25 cellular contexts compared by ENCODE assay signal in genomic region chr22:42829311-42829710, GRCh38. TPM values are rescaled to one million over a fixed set of nuclear protein-coding genes. Genes with fewer than 3 reads are reported as not detected.
DNase-seq lines count a peak whose midpoint lies in the region; ATAC-seq, FAIRE-seq and TF ChIP-seq lines count a peak whose summit lies in the region.
"Had no signal": no experiment of that assay in that cellular context is flagged by ENCODE, and none has a peak within 500 bp of the region (broad histone marks: within the 10 kb centered on the region; RNA-seq: fewer than 3 reads in every experiment).

No MANE protein-coding gene starts in this region.

- no peak for DNase-seq in activated T-cell treated with anti-CD3 and anti-CD28 coated beads, Interleukin-2, amount 50 U/mL, for 72 hours
- DNase-seq in activated T-cell treated with anti-CD3 and anti-CD28 coated beads, Interleukin-2, amount 50 U/mL, for 1 hour, result no peak
- no peak for DNase-seq in GM12891 (ENCODE audit: insufficient read length, low spot score)
- DNase-seq in activated naive CD8-positive, alpha-beta T cell treated with anti-CD3 and anti-CD28 coated beads, Interleukin-2, amount 50 U/mL, for 24 hours, result no peak
- no peak for DNase-seq in natural killer cell
- DNase-seq in H7, result no peak
- DNase-seq in activated CD4-positive, CD25-positive, alpha-beta regulatory T cell treated with anti-CD3 and anti-CD28 coated beads, Interleukin-2, amount 50 U/mL, for 72 hours, result no peak
- no peak for DNase-seq in UCSD-AML1 (lab: John Stamatoyannopoulos, UW; ENCODE audit: unreplicated experiment)
- DNase-seq: EL, GF-D8, GOT3, IMR-90, Karpas-422, MV-4-11, NCI-H1105 treated with DMSO at 0.1 percent for 48 hours, NCI-H2029 treated with DMSO at 0.1 percent for 48 hours, NCI-H2171 treated with DMSO at 0.1 percent for 48 hours, NCI-H524 treated with DMSO at 0.1 percent for 48 hours, NCI-H82, Peyer's patch, SJCRH30 had no signal

- H3K36me3 Mint-ChIP-seq in activated T-cell treated with anti-CD3 and anti-CD28 coated beads, Interleukin-2, amount 50 U/mL, for 72 hours (ENCODE audit: insufficient read depth in 2 of 2), result peaks cover 2% of the 10 kb centered on the region in 2 donors
- H3K36me3 Mint-ChIP-seq in activated naive CD8-positive, alpha-beta T cell treated with anti-CD3 and anti-CD28 coated beads, Interleukin-2, amount 50 U/mL, for 24 hours (ENCODE audit: low read depth), result peaks cover 21% of the 10 kb centered on the region
- peaks cover 13% of the 10 kb centered on the region for H3K36me3 Mint-ChIP-seq in natural killer cell

- intact Hi-C loops in natural killer cell (cut with micrococcal nuclease), result loop anchor here (2.0 to 10.0 kb wide), 2 partner anchors 27 to 165 kb away; partner anchors contain the start of gene ARFGAP3

- H3K36me3 ChIP-seq in H7 (replicated peaks; ENCODE audit: control insufficient read depth, insufficient read depth, low read length), result peaks cover 6% of the 10 kb centered on the region

- no peaks in the 10 kb centered on the region for H3K27me3 Mint-ChIP-seq in activated T-cell treated with anti-CD3 and anti-CD28 coated beads, Interleukin-2, amount 50 U/mL, for 72 hours (ENCODE audit: low read depth)
- no peaks in the 10 kb centered on the region for H3K27me3 Mint-ChIP-seq in activated naive CD8-positive, alpha-beta T cell treated with anti-CD3 and anti-CD28 coated beads, Interleukin-2, amount 50 U/mL, for 24 hours
- H3K27me3 Mint-ChIP-seq in natural killer cell (ENCODE audit: low read depth in 2 of 2), result no peaks in the 10 kb centered on the region

- H3K9me3 Mint-ChIP-seq in activated T-cell treated with anti-CD3 and anti-CD28 coated beads, Interleukin-2, amount 50 U/mL, for 72 hours, result no peaks in the 10 kb centered on the region
- no peaks in the 10 kb centered on the region for H3K9me3 Mint-ChIP-seq in activated naive CD8-positive, alpha-beta T cell treated with anti-CD3 and anti-CD28 coated beads, Interleukin-2, amount 50 U/mL, for 24 hours
- H3K9me3 Mint-ChIP-seq in natural killer cell, result no peaks in the 10 kb centered on the region
- H3K9me3 Mint-ChIP-seq: CD14-positive monocyte had no signal

- peak overlapping the region; percentile 50 for H3K27ac Mint-ChIP-seq in activated T-cell treated with anti-CD3 and anti-CD28 coated beads, Interleukin-2, amount 50 U/mL, for 72 hours
- no peak overlapping the region for H3K27ac Mint-ChIP-seq in activated naive CD8-positive, alpha-beta T cell treated with anti-CD3 and anti-CD28 coated beads, Interleukin-2, amount 50 U/mL, for 24 hours
- H3K27ac Mint-ChIP-seq in natural killer cell, result peak overlapping the region; percentile 79 to 82

- H3K4me3 ChIP-seq in H7 (ENCODE audit: insufficient read depth, low read depth, low read length), result no peak overlapping the region
- H3K4me3 ChIP-seq: Peyer's patch, SJCRH30 had no signal

- no peak for TF ChIP-seq POLR2A in GM12891 (IDR thresholded peaks at IDR 0.05; ENCODE audit: low read depth, low read length)

- no peaks in the 10 kb centered on the region for H3K27me3 ChIP-seq in H7 (ENCODE audit: control insufficient read depth, insufficient read depth, low read length)
- H3K27me3 ChIP-seq: Peyer's patch, SJCRH30 had no signal

- no peak overlapping the region for H3K4me3 Mint-ChIP-seq in activated T-cell treated with anti-CD3 and anti-CD28 coated beads, Interleukin-2, amount 50 U/mL, for 72 hours
- peak overlapping the region; percentile 15 for H3K4me3 Mint-ChIP-seq in activated naive CD8-positive, alpha-beta T cell treated with anti-CD3 and anti-CD28 coated beads, Interleukin-2, amount 50 U/mL, for 24 hours
- peak overlapping the region; percentile 55 for H3K4me3 Mint-ChIP-seq in natural killer cell
- H3K4me3 Mint-ChIP-seq: CD14-positive monocyte had no signal

- no peak for TF ChIP-seq CTCF in natural killer cell (IDR thresholded peaks at IDR 0.05)

- peak; percentile 51 for FAIRE-seq in GM12891 (lab: Jason Lieb, UNC)
- FAIRE-seq: A204.1, HTR-8/SVneo had no signal

- H3K4me1 Mint-ChIP-seq in activated T-cell treated with anti-CD3 and anti-CD28 coated beads, Interleukin-2, amount 50 U/mL, for 72 hours (ENCODE audit: low read depth), result peaks cover 5% of the 10 kb centered on the region
- H3K4me1 Mint-ChIP-seq in activated naive CD8-positive, alpha-beta T cell treated with anti-CD3 and anti-CD28 coated beads, Interleukin-2, amount 50 U/mL, for 24 hours, result peaks cover 10% of the 10 kb centered on the region
- peaks cover 15 to 19% of the 10 kb centered on the region in 2 donors for H3K4me1 Mint-ChIP-seq in natural killer cell
- H3K4me1 Mint-ChIP-seq: CD14-positive monocyte had no signal

- no peak for ATAC-seq in activated T-cell treated with anti-CD3 and anti-CD28 coated beads, Interleukin-2, amount 50 U/mL, for 72 hours (replicated peaks in 1 of 2)
- ATAC-seq in activated naive CD8-positive, alpha-beta T cell treated with anti-CD3 and anti-CD28 coated beads, Interleukin-2, amount 50 U/mL, for 24 hours, result no peak
- no peak for ATAC-seq in natural killer cell
- ATAC-seq: HCT116 had no signal

TF ChIP-seq in GM12891, 5 proteins besides CTCF, POLR2A, EP300 and RAD21:
- no peak for TF ChIP-seq POLR2AphosphoS5 (IDR thresholded peaks at IDR 0.05; ENCODE audit: low read depth, low read length)

RNA-seq across cellular contexts. Expression of gene ARFGAP3, which starts 27.8 kb away (rescaled TPM):
- total RNA-seq in activated T-cell treated with anti-CD3 and anti-CD28 coated beads, Interleukin-2, amount 50 U/mL, for 72 hours, result 10 to 100 TPM; 38.0 to 46.3 TPM
- 31.4 TPM for polyA plus RNA-seq in GM12891 (2012; ENCODE audit: low read depth, missing spikeins)
- 10 to 100 TPM; 46.3 to 58.0 (median 53.8) TPM for total RNA-seq in natural killer cell
- total RNA-seq in H7 (2014; rRNA removed; shearing (Covaris generic)), result 19.7 and 28.9 TPM in 2 replicates

Comparison
In these comparisons a context has a peak if more than half of its experiments do, and no peak if none do; other contexts are left out.
1. H3K4me3 Mint-ChIP-seq: peak in activated naive CD8-positive, alpha-beta T cell treated with anti-CD3 and anti-CD28 coated beads, Interleukin-2, amount 50 U/mL, for 24 hours (single experiment) and natural killer cell (single experiment); none in activated T-cell treated with anti-CD3 and anti-CD28 coated beads, Interleukin-2, amount 50 U/mL, for 72 hours (0 of 2).